1 cellular context compared by ENCODE assay signal in the genomic region with DNA sequence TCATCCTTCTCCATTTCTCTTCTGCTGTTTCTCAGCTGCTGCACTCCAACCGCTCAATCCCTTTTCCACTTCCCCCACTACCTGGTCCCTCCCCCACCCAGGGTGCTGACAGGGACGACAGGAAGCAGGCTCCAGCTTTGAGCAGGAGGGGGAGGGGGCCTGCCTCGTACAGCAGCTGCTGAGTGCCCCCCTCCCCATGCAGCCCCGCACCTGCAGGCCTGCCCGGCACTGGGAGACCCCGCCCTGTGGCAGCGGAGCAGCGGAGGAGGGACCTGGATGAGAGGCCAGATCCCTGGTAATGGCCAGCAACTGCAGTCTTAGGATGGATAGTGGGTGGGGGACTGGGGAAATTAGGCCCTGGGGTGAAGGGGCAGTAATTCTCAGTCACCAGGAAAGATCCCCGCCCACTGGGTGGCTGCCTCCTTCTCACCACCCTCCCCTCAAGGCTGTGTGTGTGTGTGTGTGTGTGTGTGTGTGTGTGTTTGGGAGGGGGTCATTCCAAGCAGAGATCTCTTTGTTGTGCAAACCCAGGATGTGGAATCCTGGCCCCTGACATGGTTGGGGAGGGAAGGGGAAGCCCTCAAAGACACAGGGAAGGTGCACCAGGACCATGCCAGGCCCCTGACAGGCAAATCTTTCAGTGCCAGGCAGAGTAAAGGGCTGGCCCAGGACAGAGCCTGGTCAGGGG.
TF ChIP-seq lines count a peak whose summit lies in the region.

No MANE protein-coding gene starts in this region.

TF ChIP-seq in WTC11, 78 proteins besides CTCF, POLR2A, EP300 and RAD21 (continued from another document and continues in another):
- TF ChIP-seq, protein P1, sequence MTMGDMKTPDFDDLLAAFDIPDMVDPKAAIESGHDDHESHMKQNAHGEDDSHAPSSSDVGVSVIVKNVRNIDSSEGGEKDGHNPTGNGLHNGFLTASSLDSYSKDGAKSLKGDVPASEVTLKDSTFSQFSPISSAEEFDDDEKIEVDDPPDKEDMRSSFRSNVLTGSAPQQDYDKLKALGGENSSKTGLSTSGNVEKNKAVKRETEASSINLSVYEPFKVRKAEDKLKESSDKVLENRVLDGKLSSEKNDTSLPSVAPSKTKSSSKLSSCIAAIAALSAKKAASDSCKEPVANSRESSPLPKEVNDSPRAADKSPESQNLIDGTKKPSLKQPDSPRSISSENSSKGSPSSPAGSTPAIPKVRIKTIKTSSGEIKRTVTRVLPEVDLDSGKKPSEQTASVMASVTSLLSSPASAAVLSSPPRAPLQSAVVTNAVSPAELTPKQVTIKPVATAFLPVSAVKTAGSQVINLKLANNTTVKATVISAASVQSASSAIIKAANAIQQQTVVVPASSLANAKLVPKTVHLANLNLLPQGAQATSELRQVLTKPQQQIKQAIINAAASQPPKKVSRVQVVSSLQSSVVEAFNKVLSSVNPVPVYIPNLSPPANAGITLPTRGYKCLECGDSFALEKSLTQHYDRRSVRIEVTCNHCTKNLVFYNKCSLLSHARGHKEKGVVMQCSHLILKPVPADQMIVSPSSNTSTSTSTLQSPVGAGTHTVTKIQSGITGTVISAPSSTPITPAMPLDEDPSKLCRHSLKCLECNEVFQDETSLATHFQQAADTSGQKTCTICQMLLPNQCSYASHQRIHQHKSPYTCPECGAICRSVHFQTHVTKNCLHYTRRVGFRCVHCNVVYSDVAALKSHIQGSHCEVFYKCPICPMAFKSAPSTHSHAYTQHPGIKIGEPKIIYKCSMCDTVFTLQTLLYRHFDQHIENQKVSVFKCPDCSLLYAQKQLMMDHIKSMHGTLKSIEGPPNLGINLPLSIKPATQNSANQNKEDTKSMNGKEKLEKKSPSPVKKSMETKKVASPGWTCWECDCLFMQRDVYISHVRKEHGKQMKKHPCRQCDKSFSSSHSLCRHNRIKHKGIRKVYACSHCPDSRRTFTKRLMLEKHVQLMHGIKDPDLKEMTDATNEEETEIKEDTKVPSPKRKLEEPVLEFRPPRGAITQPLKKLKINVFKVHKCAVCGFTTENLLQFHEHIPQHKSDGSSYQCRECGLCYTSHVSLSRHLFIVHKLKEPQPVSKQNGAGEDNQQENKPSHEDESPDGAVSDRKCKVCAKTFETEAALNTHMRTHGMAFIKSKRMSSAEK (CRISPR knock-in tag; IDR thresholded peaks at IDR 0.05; ENCODE audit: borderline replicate concordance): no peak
- TF ChIP-seq NFYB (CRISPR knock-in tag; conservative IDR thresholded peaks at IDR 0.05; ENCODE audit: low read depth): no peak
- TF ChIP-seq, protein P2, sequence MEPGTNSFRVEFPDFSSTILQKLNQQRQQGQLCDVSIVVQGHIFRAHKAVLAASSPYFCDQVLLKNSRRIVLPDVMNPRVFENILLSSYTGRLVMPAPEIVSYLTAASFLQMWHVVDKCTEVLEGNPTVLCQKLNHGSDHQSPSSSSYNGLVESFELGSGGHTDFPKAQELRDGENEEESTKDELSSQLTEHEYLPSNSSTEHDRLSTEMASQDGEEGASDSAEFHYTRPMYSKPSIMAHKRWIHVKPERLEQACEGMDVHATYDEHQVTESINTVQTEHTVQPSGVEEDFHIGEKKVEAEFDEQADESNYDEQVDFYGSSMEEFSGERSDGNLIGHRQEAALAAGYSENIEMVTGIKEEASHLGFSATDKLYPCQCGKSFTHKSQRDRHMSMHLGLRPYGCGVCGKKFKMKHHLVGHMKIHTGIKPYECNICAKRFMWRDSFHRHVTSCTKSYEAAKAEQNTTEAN (CRISPR knock-in tag; IDR thresholded peaks at IDR 0.05): no peak
- TF ChIP-seq ZNF219 (CRISPR knock-in tag; IDR thresholded peaks at IDR 0.05; ENCODE audit: borderline replicate concordance): no peak
- TF ChIP-seq, protein P3, sequence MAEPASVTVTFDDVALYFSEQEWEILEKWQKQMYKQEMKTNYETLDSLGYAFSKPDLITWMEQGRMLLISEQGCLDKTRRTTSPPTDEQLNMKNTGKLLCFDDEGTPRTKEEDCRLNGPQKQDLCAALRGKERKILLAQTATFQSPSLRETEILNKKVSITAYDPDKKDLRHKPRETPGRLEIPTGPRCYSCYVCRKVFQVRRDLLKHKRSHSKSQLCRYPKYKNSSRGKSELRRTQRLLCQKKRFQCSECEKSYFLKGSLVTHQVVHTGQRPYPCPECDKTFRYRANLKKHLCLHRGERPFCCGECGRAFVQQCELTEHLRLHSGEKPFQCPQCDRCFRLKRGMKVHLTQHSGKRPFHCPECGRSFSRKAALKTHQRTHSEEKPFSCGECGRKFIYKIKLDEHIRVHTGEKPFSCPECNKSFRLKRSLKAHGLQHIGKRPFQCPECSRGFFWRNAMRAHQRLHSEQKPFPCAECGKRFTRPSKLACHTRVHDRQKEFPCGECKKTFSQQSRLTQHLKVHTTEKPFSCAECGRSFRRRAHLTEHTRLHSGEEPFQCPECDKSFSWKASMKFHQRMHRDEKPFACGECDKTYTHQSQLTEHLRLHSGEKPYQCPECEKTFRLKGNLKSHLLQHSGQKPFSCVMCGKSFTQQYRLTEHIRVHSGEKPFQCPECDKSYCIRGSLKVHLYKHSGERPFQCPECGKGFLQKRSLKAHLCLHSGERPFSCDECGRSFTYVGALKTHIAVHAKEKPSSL (CRISPR knock-in tag; conservative IDR thresholded peaks at IDR 0.05): no peak
- no peak for TF ChIP-seq ZNF396 (CRISPR knock-in tag; IDR thresholded peaks at IDR 0.05; ENCODE audit: borderline replicate concordance)
- no peak for TF ChIP-seq CBFB (CRISPR knock-in tag; IDR thresholded peaks at IDR 0.05; ENCODE audit: low read depth)
- TF ChIP-seq, protein P4, sequence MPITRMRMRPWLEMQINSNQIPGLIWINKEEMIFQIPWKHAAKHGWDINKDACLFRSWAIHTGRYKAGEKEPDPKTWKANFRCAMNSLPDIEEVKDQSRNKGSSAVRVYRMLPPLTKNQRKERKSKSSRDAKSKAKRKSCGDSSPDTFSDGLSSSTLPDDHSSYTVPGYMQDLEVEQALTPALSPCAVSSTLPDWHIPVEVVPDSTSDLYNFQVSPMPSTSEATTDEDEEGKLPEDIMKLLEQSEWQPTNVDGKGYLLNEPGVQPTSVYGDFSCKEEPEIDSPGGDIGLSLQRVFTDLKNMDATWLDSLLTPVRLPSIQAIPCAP (CRISPR knock-in tag; IDR thresholded peaks at IDR 0.05): no peak
- TF ChIP-seq HMGA2 (CRISPR knock-in tag; IDR thresholded peaks at IDR 0.05): no peak
- no peak for TF ChIP-seq TEAD1 (CRISPR knock-in tag; IDR thresholded peaks at IDR 0.05)
- TF ChIP-seq TP53 (CRISPR knock-in tag; IDR thresholded peaks at IDR 0.05): peak; percentile 67; the same call in 1 of the 2 replicates
- no peak for TF ChIP-seq ZNF317 (CRISPR knock-in tag; IDR thresholded peaks at IDR 0.05; ENCODE audit: borderline replicate concordance, low read depth)
- 0 out of 2 replicates have a peak, but pooled peaks have one; percentile 8 for TF ChIP-seq ZNF121 (CRISPR knock-in tag; IDR thresholded peaks at IDR 0.05)
- TF ChIP-seq, protein P5, sequence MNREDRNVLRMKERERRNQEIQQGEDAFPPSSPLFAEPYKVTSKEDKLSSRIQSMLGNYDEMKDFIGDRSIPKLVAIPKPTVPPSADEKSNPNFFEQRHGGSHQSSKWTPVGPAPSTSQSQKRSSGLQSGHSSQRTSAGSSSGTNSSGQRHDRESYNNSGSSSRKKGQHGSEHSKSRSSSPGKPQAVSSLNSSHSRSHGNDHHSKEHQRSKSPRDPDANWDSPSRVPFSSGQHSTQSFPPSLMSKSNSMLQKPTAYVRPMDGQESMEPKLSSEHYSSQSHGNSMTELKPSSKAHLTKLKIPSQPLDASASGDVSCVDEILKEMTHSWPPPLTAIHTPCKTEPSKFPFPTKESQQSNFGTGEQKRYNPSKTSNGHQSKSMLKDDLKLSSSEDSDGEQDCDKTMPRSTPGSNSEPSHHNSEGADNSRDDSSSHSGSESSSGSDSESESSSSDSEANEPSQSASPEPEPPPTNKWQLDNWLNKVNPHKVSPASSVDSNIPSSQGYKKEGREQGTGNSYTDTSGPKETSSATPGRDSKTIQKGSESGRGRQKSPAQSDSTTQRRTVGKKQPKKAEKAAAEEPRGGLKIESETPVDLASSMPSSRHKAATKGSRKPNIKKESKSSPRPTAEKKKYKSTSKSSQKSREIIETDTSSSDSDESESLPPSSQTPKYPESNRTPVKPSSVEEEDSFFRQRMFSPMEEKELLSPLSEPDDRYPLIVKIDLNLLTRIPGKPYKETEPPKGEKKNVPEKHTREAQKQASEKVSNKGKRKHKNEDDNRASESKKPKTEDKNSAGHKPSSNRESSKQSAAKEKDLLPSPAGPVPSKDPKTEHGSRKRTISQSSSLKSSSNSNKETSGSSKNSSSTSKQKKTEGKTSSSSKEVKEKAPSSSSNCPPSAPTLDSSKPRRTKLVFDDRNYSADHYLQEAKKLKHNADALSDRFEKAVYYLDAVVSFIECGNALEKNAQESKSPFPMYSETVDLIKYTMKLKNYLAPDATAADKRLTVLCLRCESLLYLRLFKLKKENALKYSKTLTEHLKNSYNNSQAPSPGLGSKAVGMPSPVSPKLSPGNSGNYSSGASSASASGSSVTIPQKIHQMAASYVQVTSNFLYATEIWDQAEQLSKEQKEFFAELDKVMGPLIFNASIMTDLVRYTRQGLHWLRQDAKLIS (CRISPR knock-in tag; IDR thresholded peaks at IDR 0.05; ENCODE audit: borderline replicate concordance): no peak
- TF ChIP-seq FOXK1 (CRISPR knock-in tag; IDR thresholded peaks at IDR 0.05): no peak
- TF ChIP-seq JUN (CRISPR knock-in tag; IDR thresholded peaks at IDR 0.05): no peak
- TF ChIP-seq ZNF416 (CRISPR knock-in tag; IDR thresholded peaks at IDR 0.05): no peak
- 0 out of 2 replicates have a peak, but pooled peaks have one; percentile 65 for TF ChIP-seq NR3C1 (CRISPR knock-in tag; conservative IDR thresholded peaks at IDR 0.05; ENCODE audit: low read depth)
- TF ChIP-seq CREM (CRISPR knock-in tag; IDR thresholded peaks at IDR 0.05): no peak
- TF ChIP-seq EMX1 (CRISPR knock-in tag; IDR thresholded peaks at IDR 0.05): no peak
- no peak for TF ChIP-seq GTF2I (CRISPR knock-in tag; conservative IDR thresholded peaks at IDR 0.05)
- no peak for TF ChIP-seq CREB1 (CRISPR knock-in tag; IDR thresholded peaks at IDR 0.05)
- TF ChIP-seq, protein P6, sequence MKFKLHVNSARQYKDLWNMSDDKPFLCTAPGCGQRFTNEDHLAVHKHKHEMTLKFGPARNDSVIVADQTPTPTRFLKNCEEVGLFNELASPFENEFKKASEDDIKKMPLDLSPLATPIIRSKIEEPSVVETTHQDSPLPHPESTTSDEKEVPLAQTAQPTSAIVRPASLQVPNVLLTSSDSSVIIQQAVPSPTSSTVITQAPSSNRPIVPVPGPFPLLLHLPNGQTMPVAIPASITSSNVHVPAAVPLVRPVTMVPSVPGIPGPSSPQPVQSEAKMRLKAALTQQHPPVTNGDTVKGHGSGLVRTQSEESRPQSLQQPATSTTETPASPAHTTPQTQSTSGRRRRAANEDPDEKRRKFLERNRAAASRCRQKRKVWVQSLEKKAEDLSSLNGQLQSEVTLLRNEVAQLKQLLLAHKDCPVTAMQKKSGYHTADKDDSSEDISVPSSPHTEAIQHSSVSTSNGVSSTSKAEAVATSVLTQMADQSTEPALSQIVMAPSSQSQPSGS (CRISPR knock-in tag; IDR thresholded peaks at IDR 0.05; ENCODE audit: borderline replicate concordance, low read depth): no peak
- TF ChIP-seq, protein P7, sequence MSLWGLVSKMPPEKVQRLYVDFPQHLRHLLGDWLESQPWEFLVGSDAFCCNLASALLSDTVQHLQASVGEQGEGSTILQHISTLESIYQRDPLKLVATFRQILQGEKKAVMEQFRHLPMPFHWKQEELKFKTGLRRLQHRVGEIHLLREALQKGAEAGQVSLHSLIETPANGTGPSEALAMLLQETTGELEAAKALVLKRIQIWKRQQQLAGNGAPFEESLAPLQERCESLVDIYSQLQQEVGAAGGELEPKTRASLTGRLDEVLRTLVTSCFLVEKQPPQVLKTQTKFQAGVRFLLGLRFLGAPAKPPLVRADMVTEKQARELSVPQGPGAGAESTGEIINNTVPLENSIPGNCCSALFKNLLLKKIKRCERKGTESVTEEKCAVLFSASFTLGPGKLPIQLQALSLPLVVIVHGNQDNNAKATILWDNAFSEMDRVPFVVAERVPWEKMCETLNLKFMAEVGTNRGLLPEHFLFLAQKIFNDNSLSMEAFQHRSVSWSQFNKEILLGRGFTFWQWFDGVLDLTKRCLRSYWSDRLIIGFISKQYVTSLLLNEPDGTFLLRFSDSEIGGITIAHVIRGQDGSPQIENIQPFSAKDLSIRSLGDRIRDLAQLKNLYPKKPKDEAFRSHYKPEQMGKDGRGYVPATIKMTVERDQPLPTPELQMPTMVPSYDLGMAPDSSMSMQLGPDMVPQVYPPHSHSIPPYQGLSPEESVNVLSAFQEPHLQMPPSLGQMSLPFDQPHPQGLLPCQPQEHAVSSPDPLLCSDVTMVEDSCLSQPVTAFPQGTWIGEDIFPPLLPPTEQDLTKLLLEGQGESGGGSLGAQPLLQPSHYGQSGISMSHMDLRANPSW (CRISPR knock-in tag; conservative IDR thresholded peaks at IDR 0.05; ENCODE audit: low read depth): no peak
- TF ChIP-seq, protein P8, sequence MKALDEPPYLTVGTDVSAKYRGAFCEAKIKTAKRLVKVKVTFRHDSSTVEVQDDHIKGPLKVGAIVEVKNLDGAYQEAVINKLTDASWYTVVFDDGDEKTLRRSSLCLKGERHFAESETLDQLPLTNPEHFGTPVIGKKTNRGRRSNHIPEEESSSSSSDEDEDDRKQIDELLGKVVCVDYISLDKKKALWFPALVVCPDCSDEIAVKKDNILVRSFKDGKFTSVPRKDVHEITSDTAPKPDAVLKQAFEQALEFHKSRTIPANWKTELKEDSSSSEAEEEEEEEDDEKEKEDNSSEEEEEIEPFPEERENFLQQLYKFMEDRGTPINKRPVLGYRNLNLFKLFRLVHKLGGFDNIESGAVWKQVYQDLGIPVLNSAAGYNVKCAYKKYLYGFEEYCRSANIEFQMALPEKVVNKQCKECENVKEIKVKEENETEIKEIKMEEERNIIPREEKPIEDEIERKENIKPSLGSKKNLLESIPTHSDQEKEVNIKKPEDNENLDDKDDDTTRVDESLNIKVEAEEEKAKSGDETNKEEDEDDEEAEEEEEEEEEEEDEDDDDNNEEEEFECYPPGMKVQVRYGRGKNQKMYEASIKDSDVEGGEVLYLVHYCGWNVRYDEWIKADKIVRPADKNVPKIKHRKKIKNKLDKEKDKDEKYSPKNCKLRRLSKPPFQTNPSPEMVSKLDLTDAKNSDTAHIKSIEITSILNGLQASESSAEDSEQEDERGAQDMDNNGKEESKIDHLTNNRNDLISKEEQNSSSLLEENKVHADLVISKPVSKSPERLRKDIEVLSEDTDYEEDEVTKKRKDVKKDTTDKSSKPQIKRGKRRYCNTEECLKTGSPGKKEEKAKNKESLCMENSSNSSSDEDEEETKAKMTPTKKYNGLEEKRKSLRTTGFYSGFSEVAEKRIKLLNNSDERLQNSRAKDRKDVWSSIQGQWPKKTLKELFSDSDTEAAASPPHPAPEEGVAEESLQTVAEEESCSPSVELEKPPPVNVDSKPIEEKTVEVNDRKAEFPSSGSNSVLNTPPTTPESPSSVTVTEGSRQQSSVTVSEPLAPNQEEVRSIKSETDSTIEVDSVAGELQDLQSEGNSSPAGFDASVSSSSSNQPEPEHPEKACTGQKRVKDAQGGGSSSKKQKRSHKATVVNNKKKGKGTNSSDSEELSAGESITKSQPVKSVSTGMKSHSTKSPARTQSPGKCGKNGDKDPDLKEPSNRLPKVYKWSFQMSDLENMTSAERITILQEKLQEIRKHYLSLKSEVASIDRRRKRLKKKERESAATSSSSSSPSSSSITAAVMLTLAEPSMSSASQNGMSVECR (CRISPR knock-in tag; IDR thresholded peaks at IDR 0.05; ENCODE audit: borderline replicate concordance): no peak
- TF ChIP-seq, protein P9, sequence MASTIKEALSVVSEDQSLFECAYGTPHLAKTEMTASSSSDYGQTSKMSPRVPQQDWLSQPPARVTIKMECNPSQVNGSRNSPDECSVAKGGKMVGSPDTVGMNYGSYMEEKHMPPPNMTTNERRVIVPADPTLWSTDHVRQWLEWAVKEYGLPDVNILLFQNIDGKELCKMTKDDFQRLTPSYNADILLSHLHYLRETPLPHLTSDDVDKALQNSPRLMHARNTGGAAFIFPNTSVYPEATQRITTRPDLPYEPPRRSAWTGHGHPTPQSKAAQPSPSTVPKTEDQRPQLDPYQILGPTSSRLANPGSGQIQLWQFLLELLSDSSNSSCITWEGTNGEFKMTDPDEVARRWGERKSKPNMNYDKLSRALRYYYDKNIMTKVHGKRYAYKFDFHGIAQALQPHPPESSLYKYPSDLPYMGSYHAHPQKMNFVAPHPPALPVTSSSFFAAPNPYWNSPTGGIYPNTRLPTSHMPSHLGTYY (CRISPR knock-in tag; IDR thresholded peaks at IDR 0.05): no peak
- TF ChIP-seq ZNF138 (CRISPR knock-in tag; conservative IDR thresholded peaks at IDR 0.05): no peak
